31 cellular contexts compared by ENCODE assay signal in the genomic region with DNA sequence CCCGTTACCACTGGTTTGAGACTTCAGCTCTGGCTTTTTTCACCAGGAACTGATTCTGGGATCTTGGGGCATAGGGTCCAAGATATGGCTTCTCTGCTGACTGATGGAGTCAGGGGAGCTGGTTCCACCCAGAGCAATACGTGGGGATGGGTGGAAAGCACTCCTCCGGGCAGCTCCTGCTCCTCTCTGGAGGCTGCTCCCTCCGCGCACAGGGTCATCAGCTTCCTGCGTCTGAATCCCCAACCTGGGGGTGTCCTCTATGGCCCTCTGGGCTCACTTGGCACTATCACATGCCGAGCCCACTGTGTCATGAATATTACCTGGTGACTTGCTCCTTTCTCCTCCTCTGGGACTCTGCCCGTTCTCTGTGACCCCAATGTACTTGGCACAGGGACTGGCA.
"Had no signal": no experiment of that assay in that cellular context is flagged by ENCODE, and none has a peak within 500 bp of the region (broad histone marks: within the 10 kb centered on the region; RNA-seq: fewer than 3 reads in every experiment).

No MANE protein-coding gene starts in this region.

- FAIRE-seq: astrocyte, bronchial epithelial cell, endometrium, endothelial cell of umbilical vein had no signal

- DNase-seq: activated B cell treated with CpG ODN at 0.5 μM for 24 hours; activated CD4-positive, alpha-beta T cell treated with anti-CD3 and anti-CD28 coated beads for 48 hours; activated CD4-positive, alpha-beta T cell treated with anti-CD3 and anti-CD28 coated beads, Interleukin-2, amount 50 U/mL, for 1 hour; activated CD4-positive, alpha-beta T cell treated with anti-CD3 and anti-CD28 coated beads, Interleukin-2, amount 50 U/mL, for 48 hours; activated CD8-positive, alpha-beta memory T cell treated with anti-CD3 and anti-CD28 coated beads for 24 hours; activated CD8-positive, alpha-beta T cell treated with anti-CD3 and anti-CD28 coated beads for 36 hours; activated effector memory CD4-positive, alpha-beta T cell treated with Interleukin-2 at 50 U/mL for 16 hours; activated gamma-delta T cell treated with Interleukin-2 at 50 U/mL for 16 hours; activated naive CD4-positive, alpha-beta T cell treated with anti-CD3 and anti-CD28 coated beads, Interleukin-2, amount 50 U/mL, for 16 hours; activated naive CD4-positive, alpha-beta T cell treated with Interleukin-2 at 50 U/mL for 16 hours; activated T-cell treated with anti-CD3 and anti-CD28 coated beads, Interleukin-2, amount 50 U/mL, for 4 hours; amniotic stem cell; anterior cingulate cortex; brain microvascular endothelial cell; central memory CD4-positive, alpha-beta T cell; cerebellar nuclear complex; colonic mucosa; effector CD8-positive, alpha-beta T cell; esophagus squamous epithelium; foreskin melanocyte; T-helper 1 cell; T-helper 17 cell; T1000; WERI-Rb-1 had no signal

- H3K9me3 ChIP-seq: colonic mucosa, esophagus squamous epithelium had no signal

- ATAC-seq: activated CD4-positive, CD25-positive, alpha-beta regulatory T cell treated with anti-CD3 and anti-CD28 coated beads, Interleukin-2, amount 50 U/mL, for 24 hours; activated CD8-positive, alpha-beta T cell treated with anti-CD3 and anti-CD28 coated beads for 36 hours; activated T-cell treated with anti-CD3 and anti-CD28 coated beads, Interleukin-2, amount 50 U/mL, for 4 hours; activated T-helper 17 cell treated with anti-CD3 and anti-CD28 coated beads, Interleukin-2, amount 50 U/mL, for 72 hours; T-helper 17 cell had no signal

- H3K27ac ChIP-seq: brain microvascular endothelial cell, colonic mucosa, epithelial cell of prostate, esophagus squamous epithelium, WERI-Rb-1 had no signal

- H3K27me3 ChIP-seq: brain microvascular endothelial cell, colonic mucosa, esophagus squamous epithelium had no signal

- H3K4me1 ChIP-seq: colonic mucosa, esophagus squamous epithelium had no signal

- H3K4me3 ChIP-seq: colonic mucosa, esophagus squamous epithelium had no signal

- H3K36me3 ChIP-seq: brain microvascular endothelial cell, colonic mucosa, esophagus squamous epithelium, WERI-Rb-1 had no signal
